9 cellular contexts compared by ENCODE assay signal in the genomic region with DNA sequence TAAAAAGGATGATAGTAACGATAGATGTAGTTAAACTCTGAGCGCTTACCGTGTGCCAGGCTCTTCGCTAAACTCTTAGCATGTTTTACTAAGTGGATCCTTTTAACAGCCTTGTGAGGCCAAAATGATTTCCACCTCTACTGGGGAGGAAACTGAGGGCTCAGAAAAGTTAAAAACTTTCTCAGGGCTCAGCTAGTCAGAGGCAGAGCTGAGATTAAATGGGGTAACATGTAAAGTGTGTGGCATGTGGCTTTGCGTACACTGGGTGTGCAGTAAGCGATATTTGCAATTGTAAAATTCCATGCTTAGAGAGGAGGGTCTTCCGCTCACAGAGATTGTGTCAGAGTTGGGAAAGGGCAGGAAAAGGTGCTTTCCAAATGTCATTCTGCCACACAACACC. TPM values are rescaled to one million over a fixed set of nuclear protein-coding genes. Genes with fewer than 3 reads are reported as not detected.
DNase-seq lines count a peak whose midpoint lies in the region; ATAC-seq, FAIRE-seq and TF ChIP-seq lines count a peak whose summit lies in the region.
"Had no signal": no experiment of that assay in that cellular context is flagged by ENCODE, and none has a peak within 500 bp of the region (broad histone marks: within the 10 kb centered on the region; RNA-seq: fewer than 3 reads in every experiment).

No MANE protein-coding gene starts in this region.

- H3K36me3 Mint-ChIP-seq in activated T-cell treated with anti-CD3 and anti-CD28 coated beads, Interleukin-2, amount 50 U/mL, for 72 hours (ENCODE audit: insufficient read depth in 2 of 2), result peaks cover 8 to 9% of the 10 kb centered on the region in 2 donors
- H3K36me3 Mint-ChIP-seq in activated naive CD8-positive, alpha-beta T cell treated with anti-CD3 and anti-CD28 coated beads, Interleukin-2, amount 10 ng/mL, durations not matched to agents 7 days and 5 days, result peaks cover 20% of the 10 kb centered on the region

- no peak for DNase-seq in activated T-cell treated with anti-CD3 and anti-CD28 coated beads, Interleukin-2, amount 50 U/mL, for 72 hours
- no peak for DNase-seq in activated T-cell treated with anti-CD3 and anti-CD28 coated beads for 4 hours
- no peak for DNase-seq in activated naive CD8-positive, alpha-beta T cell treated with anti-CD3 and anti-CD28 coated beads, Interleukin-2, amount 10 ng/mL, durations not matched to agents 7 days and 5 days
- no peak for DNase-seq in HepG2 (ENCODE audit: low spot score)
- no peak for DNase-seq in tibial nerve (ENCODE audit: low spot score in 2 of 2)
- DNase-seq in kidney tubule cell (ENCODE audit: low spot score), result no peak

- no peak for ATAC-seq in activated T-cell treated with anti-CD3 and anti-CD28 coated beads, Interleukin-2, amount 50 U/mL, for 72 hours (replicated peaks in 1 of 2)
- no peak for ATAC-seq in activated naive CD8-positive, alpha-beta T cell treated with anti-CD3 and anti-CD28 coated beads, Interleukin-2, amount 10 ng/mL, durations not matched to agents 7 days and 5 days (ENCODE audit: low read depth)
- ATAC-seq in HepG2 (no peak), GM21423 (IDR thresholded peaks at IDR 0.05; ENCODE audit: unreplicated experiment) (no peak), GM21825 (IDR thresholded peaks at IDR 0.05; ENCODE audit: unreplicated experiment) (no peak)

- H3K4me1 ChIP-seq in HepG2 (ENCODE audit: insufficient read depth, low read length) (peaks cover 24% of the 10 kb centered on the region), tibial nerve (peaks cover 0 to 70% (median 44%) of the 10 kb centered on the region in 4 donors)

- BruUV-seq in HepG2 (replicated peaks; lab: Mats Ljungman, UMichigan), result no TSS peak

- TF ChIP-seq EP300 in HepG2 (IDR thresholded peaks at IDR 0.05; ENCODE audit: low read depth in 2 of 2, low read length in 2 of 2) (no peak), HepG2 (CRISPR knock-in tag; IDR thresholded peaks at IDR 0.05; ENCODE audit: borderline replicate concordance) (no peak), tibial nerve (IDR thresholded peaks at IDR 0.05) (no peak)

- 33% methylated on average over 7 of the region's 7 CpGs for WGBS in HepG2 (ENCODE audit: low lambda C conversion rate)
- WGBS in tibial nerve, 2 donors, result 62 to 63% methylated on average over 7 of the region's 7 CpGs

- H3K27ac ChIP-seq in HepG2 (ENCODE audit: extremely low read length, insufficient read depth, low read length), result peak overlapping the region; percentile 99
- peak overlapping the region in 1 of 4 donors; percentile 99 for H3K27ac ChIP-seq in tibial nerve

- TF ChIP-seq CTCF in HepG2 (CRISPR knock-in tag; IDR thresholded peaks at IDR 0.05) (no peak), tibial nerve (IDR thresholded peaks at IDR 0.05) (no peak)

- in situ Hi-C loops in HepG2 (cut with HindIII; ENCODE audit: extremely low pct_ligation_motif_present, low pct_unique_long_range_greater_than_20kb), result no loop called here

- no peaks in the 10 kb centered on the region for H3K9me3 Mint-ChIP-seq in activated T-cell treated with anti-CD3 and anti-CD28 coated beads, Interleukin-2, amount 50 U/mL, for 72 hours
- no peaks in the 10 kb centered on the region for H3K9me3 Mint-ChIP-seq in activated naive CD8-positive, alpha-beta T cell treated with anti-CD3 and anti-CD28 coated beads, Interleukin-2, amount 10 ng/mL, durations not matched to agents 7 days and 5 days

- H3K27me3 ChIP-seq in HepG2 (ENCODE audit: control insufficient read depth in 1 of 2, insufficient read depth in 2 of 2, low read length in 2 of 2) (no peaks in the 10 kb centered on the region; a peak in 1 of 5 replicates), tibial nerve (no peaks in the 10 kb centered on the region)

- peak overlapping the region; percentile 100 for H3K9ac ChIP-seq in HepG2 (ENCODE audit: insufficient read depth, low read depth, low read length)

- CTCF ChIA-PET in HepG2 (lab: Yijun Ruan, JAX; ENCODE audit: low intra/inter-chr PET ratio, low total read pairs), result no interaction called here

- peak overlapping the region; percentile 78 to 97 (median 85) for H3K4me3 ChIP-seq in HepG2 (replicated peaks in 1 of 3; ENCODE audit: insufficient read depth in 1 of 3, low read depth in 2 of 3, low read length in 3 of 3)
- peak overlapping the region; percentile 85 to 98 (median 88) for H3K4me3 ChIP-seq in tibial nerve

- peaks cover 52% of the 10 kb centered on the region for H3K79me2 ChIP-seq in HepG2 (ENCODE audit: insufficient read depth, low read length)

- no peak for TF ChIP-seq RAD21 in HepG2 (CRISPR knock-in tag; IDR thresholded peaks at IDR 0.05)

- POLR2A ChIA-PET in activated naive CD8-positive, alpha-beta T cell treated with anti-CD3 and anti-CD28 coated beads, Interleukin-2, amount 10 ng/mL, durations not matched to agents 7 days and 5 days (lab: Charles Lee), result interaction anchor here (1.3 to 1.8 kb wide), 2 partner anchors 15 to 57 kb away, joined by 4 to 9 read pairs; a partner anchor contains a TSS
- POLR2A ChIA-PET in HepG2 (lab: Yijun Ruan, JAX), result interaction anchor here (1.8 to 2.1 kb wide), 2 partner anchors 9 to 15 kb away, joined by 5 to 9 read pairs; a partner anchor contains a TSS

- no peak for FAIRE-seq in HepG2 (lab: Jason Lieb, UNC)
- FAIRE-seq: TTC549 had no signal

- intact Hi-C loops in HepG2 (cut with micrococcal nuclease; ENCODE audit: unreplicated experiment), result no loop called here

- no peaks in the 10 kb centered on the region for H3K9me3 ChIP-seq in HepG2 (ENCODE audit: low read length)
- no peaks in the 10 kb centered on the region for H3K9me3 ChIP-seq in tibial nerve

- peaks cover 45% of the 10 kb centered on the region for H4K20me1 ChIP-seq in HepG2 (ENCODE audit: insufficient read depth, low read length)

- no peaks in the 10 kb centered on the region for H3K27me3 Mint-ChIP-seq in activated T-cell treated with anti-CD3 and anti-CD28 coated beads, Interleukin-2, amount 50 U/mL, for 72 hours (ENCODE audit: low read depth)
- H3K27me3 Mint-ChIP-seq in activated naive CD8-positive, alpha-beta T cell treated with anti-CD3 and anti-CD28 coated beads, Interleukin-2, amount 10 ng/mL, durations not matched to agents 7 days and 5 days, result no peaks in the 10 kb centered on the region

- TF ChIP-seq POLR2A in HepG2 (IDR thresholded peaks at IDR 0.05; ENCODE audit: insufficient read depth in 1 of 2, low read depth in 2 of 2, low read length in 2 of 2) (no peak), tibial nerve (IDR thresholded peaks at IDR 0.05) (no peak)

- H3K4me3 Mint-ChIP-seq in activated T-cell treated with anti-CD3 and anti-CD28 coated beads, Interleukin-2, amount 50 U/mL, for 72 hours, result peak overlapping the region; percentile 85 to 97
- peak overlapping the region; percentile 86 for H3K4me3 Mint-ChIP-seq in activated naive CD8-positive, alpha-beta T cell treated with anti-CD3 and anti-CD28 coated beads, Interleukin-2, amount 10 ng/mL, durations not matched to agents 7 days and 5 days

- peaks cover 44% of the 10 kb centered on the region for H3K4me1 Mint-ChIP-seq in activated T-cell treated with anti-CD3 and anti-CD28 coated beads, Interleukin-2, amount 50 U/mL, for 72 hours (ENCODE audit: low read depth)
- peaks cover 28% of the 10 kb centered on the region for H3K4me1 Mint-ChIP-seq in activated naive CD8-positive, alpha-beta T cell treated with anti-CD3 and anti-CD28 coated beads, Interleukin-2, amount 10 ng/mL, durations not matched to agents 7 days and 5 days

- peak overlapping the region; percentile 98 for H3K27ac Mint-ChIP-seq in activated T-cell treated with anti-CD3 and anti-CD28 coated beads, Interleukin-2, amount 50 U/mL, for 72 hours
- H3K27ac Mint-ChIP-seq in activated naive CD8-positive, alpha-beta T cell treated with anti-CD3 and anti-CD28 coated beads, Interleukin-2, amount 10 ng/mL, durations not matched to agents 7 days and 5 days, result peak overlapping the region; percentile 95

- peak overlapping the region; percentile 89 for H3K4me2 ChIP-seq in HepG2 (ENCODE audit: low read depth, low read length)

- H3K36me3 ChIP-seq in HepG2 (replicated peaks in 1 of 2; ENCODE audit: control insufficient read depth in 1 of 2, insufficient read depth in 2 of 2, low read length in 2 of 2), result peaks cover 12 to 26% of the 10 kb centered on the region in 2 experiments
- peaks cover 3 to 37% (median 17%) of the 10 kb centered on the region in 3 donors for H3K36me3 ChIP-seq in tibial nerve

- H2AFZ ChIP-seq in HepG2 (ENCODE audit: low read length), result no peak overlapping the region

RNA-seq across cellular contexts. Expression of a gene that starts 1.7 kb away (rescaled TPM):
- total RNA-seq in activated T-cell treated with anti-CD3 and anti-CD28 coated beads, Interleukin-2, amount 50 U/mL, for 72 hours, result 100 to 1,000 TPM; 128 to 137 TPM
- total RNA-seq in activated naive CD8-positive, alpha-beta T cell treated with anti-CD3 and anti-CD28 coated beads, Interleukin-2, amount 10 ng/mL, durations not matched to agents 7 days and 5 days, result 100 to 1,000 TPM; 257 to 267 TPM
- total RNA-seq in HepG2 (2016; rRNA removed; fragmentation: Illumina TruSeq; extraction: Trizol) (124 and 127 TPM in 2 replicates), tibial nerve (100 to 1,000 TPM; 115 to 242 (median 141) TPM)
- total RNA-seq in HepG2 (2016; cell fraction: cytosol; rRNA removed; fragmentation: Illumina TruSeq; extraction: Trizol; ENCODE audit: low read depth), result 22.0 and 23.9 TPM in 2 replicates
- total RNA-seq in HepG2 (2016; cell fraction: insoluble cytoplasmic fraction; rRNA removed; fragmentation: Illumina TruSeq; extraction: Trizol), result 117 and 129 TPM in 2 replicates
- 34.1 and 39.9 TPM in 2 replicates for total RNA-seq in HepG2 (2016; cell fraction: membrane; rRNA removed; fragmentation: Illumina TruSeq; extraction: Trizol)
- 67.4 and 78.0 TPM in 2 replicates for total RNA-seq in HepG2 (2016; cell fraction: nucleus; rRNA removed; fragmentation: Illumina TruSeq; extraction: Trizol)
- 84.3 and 116 TPM in 2 replicates for polyA plus RNA-seq in HepG2 (2011; rRNA removed)
- polyA plus RNA-seq in HepG2 (2011; cell fraction: cytosol; rRNA removed), result 64.9 and 87.3 TPM in 2 replicates
- polyA plus RNA-seq in HepG2 (2011; cell fraction: nucleus; rRNA removed), result 388 and 484 TPM in 2 replicates
- polyA plus RNA-seq in HepG2 (2012), result 86.8 and 111 TPM in 2 replicates
- 10.3 TPM in 2 replicates for polyA plus RNA-seq in HepG2 (2016; cell fraction: cytosol; fragmentation: Illumina TruSeq; extraction: Trizol; ENCODE audit: low read depth)
- 146 and 162 TPM in 2 replicates for polyA plus RNA-seq in HepG2 (2016; cell fraction: insoluble cytoplasmic fraction; fragmentation: Illumina TruSeq; extraction: Trizol; ENCODE audit: low read depth)
- polyA plus RNA-seq in HepG2 (2016; cell fraction: membrane; fragmentation: Illumina TruSeq; extraction: Trizol; ENCODE audit: low read depth), result 21.2 and 21.5 TPM in 2 replicates
- 178 and 182 TPM in 2 replicates for polyA plus RNA-seq in HepG2 (2016; cell fraction: nucleus; fragmentation: Illumina TruSeq; extraction: Trizol; ENCODE audit: insufficient read depth, low read depth)
- polyA minus RNA-seq in HepG2 (2011; rRNA and poly(A)+ RNA removed; ENCODE audit: low replicate concordance), result 124 and 144 TPM in 2 replicates
- 41.7 and 55.9 TPM in 2 replicates for polyA minus RNA-seq in HepG2 (2011; cell fraction: cytosol; rRNA and poly(A)+ RNA removed)
- polyA minus RNA-seq in HepG2 (2011; cell fraction: nucleus; rRNA and poly(A)+ RNA removed), result 60.4 and 76.0 TPM in 2 replicates

RNA-seq across cellular contexts. Expression of a gene that starts 8.5 kb away (rescaled TPM):
- total RNA-seq in activated T-cell treated with anti-CD3 and anti-CD28 coated beads, Interleukin-2, amount 50 U/mL, for 72 hours, result 10 to 100 TPM; 13.8 to 21.7 TPM
- total RNA-seq in activated naive CD8-positive, alpha-beta T cell treated with anti-CD3 and anti-CD28 coated beads, Interleukin-2, amount 10 ng/mL, durations not matched to agents 7 days and 5 days, result 10 to 100 TPM; 12.1 to 13.4 TPM
- 7.0 and 8.8 TPM in 2 replicates for total RNA-seq in HepG2 (2016; rRNA removed; fragmentation: Illumina TruSeq; extraction: Trizol)
- total RNA-seq in HepG2 (2016; cell fraction: cytosol; rRNA removed; fragmentation: Illumina TruSeq; extraction: Trizol; ENCODE audit: low read depth), result 10.8 and 12.3 TPM in 2 replicates
- total RNA-seq in HepG2 (2016; cell fraction: insoluble cytoplasmic fraction; rRNA removed; fragmentation: Illumina TruSeq; extraction: Trizol), result 4.5 and 9.6 TPM in 2 replicates
- 15.2 and 19.5 TPM in 2 replicates for total RNA-seq in HepG2 (2016; cell fraction: membrane; rRNA removed; fragmentation: Illumina TruSeq; extraction: Trizol)
- total RNA-seq in HepG2 (2016; cell fraction: nucleus; rRNA removed; fragmentation: Illumina TruSeq; extraction: Trizol), result 4.3 and 4.4 TPM in 2 replicates
- polyA plus RNA-seq in HepG2 (2011; rRNA removed), result 4.7 and 6.2 TPM in 2 replicates
- polyA plus RNA-seq in HepG2 (2011; cell fraction: cytosol; rRNA removed), result 3.2 and 6.1 TPM in 2 replicates
- 12.9 and 13.3 TPM in 2 replicates for polyA plus RNA-seq in HepG2 (2011; cell fraction: nucleus; rRNA removed)
- polyA plus RNA-seq in HepG2 (2012), result 4.6 and 4.9 TPM in 2 replicates
- 17.8 and 22.3 TPM in 2 replicates for polyA plus RNA-seq in HepG2 (2016; cell fraction: cytosol; fragmentation: Illumina TruSeq; extraction: Trizol; ENCODE audit: low read depth)
- 10.6 and 16.4 TPM in 2 replicates for polyA plus RNA-seq in HepG2 (2016; cell fraction: insoluble cytoplasmic fraction; fragmentation: Illumina TruSeq; extraction: Trizol; ENCODE audit: low read depth)
- polyA plus RNA-seq in HepG2 (2016; cell fraction: membrane; fragmentation: Illumina TruSeq; extraction: Trizol; ENCODE audit: low read depth), result 23.8 and 25.2 TPM in 2 replicates
- 20.2 and 22.7 TPM in 2 replicates for polyA plus RNA-seq in HepG2 (2016; cell fraction: nucleus; fragmentation: Illumina TruSeq; extraction: Trizol; ENCODE audit: insufficient read depth, low read depth)
- polyA minus RNA-seq in HepG2 (2011; rRNA and poly(A)+ RNA removed; ENCODE audit: low replicate concordance), result 4.4 and 6.2 TPM in 2 replicates
- polyA minus RNA-seq in HepG2 (2011; cell fraction: cytosol; rRNA and poly(A)+ RNA removed), result 1.8 and 3.4 TPM in 2 replicates
- 2.2 and 3.9 TPM in 2 replicates for polyA minus RNA-seq in HepG2 (2011; cell fraction: nucleus; rRNA and poly(A)+ RNA removed)
- 10 to 100 TPM; 14.5 to 39.6 (median 16.1) TPM for total RNA-seq in tibial nerve

RNA-seq across cellular contexts. Expression of a gene that starts 13.1 kb away (rescaled TPM):
- 10 to 100 TPM; 43.1 to 50.7 TPM for total RNA-seq in activated T-cell treated with anti-CD3 and anti-CD28 coated beads, Interleukin-2, amount 50 U/mL, for 72 hours
- 10 to 100 TPM; 28.6 to 31.7 TPM for total RNA-seq in activated naive CD8-positive, alpha-beta T cell treated with anti-CD3 and anti-CD28 coated beads, Interleukin-2, amount 10 ng/mL, durations not matched to agents 7 days and 5 days
- total RNA-seq in HepG2 (2016; rRNA removed; fragmentation: Illumina TruSeq; extraction: Trizol), result 18.4 and 19.6 TPM in 2 replicates
- total RNA-seq in HepG2 (2016; cell fraction: cytosol; rRNA removed; fragmentation: Illumina TruSeq; extraction: Trizol; ENCODE audit: low read depth), result 34.0 and 35.7 TPM in 2 replicates
- 17.7 and 20.9 TPM in 2 replicates for total RNA-seq in HepG2 (2016; cell fraction: insoluble cytoplasmic fraction; rRNA removed; fragmentation: Illumina TruSeq; extraction: Trizol)
- 38.4 and 42.1 TPM in 2 replicates for total RNA-seq in HepG2 (2016; cell fraction: membrane; rRNA removed; fragmentation: Illumina TruSeq; extraction: Trizol)
- total RNA-seq in HepG2 (2016; cell fraction: nucleus; rRNA removed; fragmentation: Illumina TruSeq; extraction: Trizol), result 10.8 and 12.4 TPM in 2 replicates
- polyA plus RNA-seq in HepG2 (2011; rRNA removed), result 49.5 and 52.6 TPM in 2 replicates
- polyA plus RNA-seq in HepG2 (2011; cell fraction: cytosol; rRNA removed), result 38.8 and 63.7 TPM in 2 replicates
- polyA plus RNA-seq in HepG2 (2011; cell fraction: nucleus; rRNA removed), result 31.7 and 33.0 TPM in 2 replicates
- 36.3 and 55.4 TPM in 2 replicates for polyA plus RNA-seq in HepG2 (2012)
- polyA plus RNA-seq in HepG2 (2016; cell fraction: cytosol; fragmentation: Illumina TruSeq; extraction: Trizol; ENCODE audit: low read depth), result 26.5 and 29.6 TPM in 2 replicates
- 17.0 and 19.4 TPM in 2 replicates for polyA plus RNA-seq in HepG2 (2016; cell fraction: insoluble cytoplasmic fraction; fragmentation: Illumina TruSeq; extraction: Trizol; ENCODE audit: low read depth)
- polyA plus RNA-seq in HepG2 (2016; cell fraction: membrane; fragmentation: Illumina TruSeq; extraction: Trizol; ENCODE audit: low read depth), result 31.3 and 37.7 TPM in 2 replicates
- 21.8 and 23.7 TPM in 2 replicates for polyA plus RNA-seq in HepG2 (2016; cell fraction: nucleus; fragmentation: Illumina TruSeq; extraction: Trizol; ENCODE audit: insufficient read depth, low read depth)
- polyA minus RNA-seq in HepG2 (2011; rRNA and poly(A)+ RNA removed; ENCODE audit: low replicate concordance), result 18.8 and 71.6 TPM in 2 replicates
- polyA minus RNA-seq in HepG2 (2011; cell fraction: cytosol; rRNA and poly(A)+ RNA removed), result 32.7 and 49.8 TPM in 2 replicates
- polyA minus RNA-seq in HepG2 (2011; cell fraction: nucleus; rRNA and poly(A)+ RNA removed), result 8.4 and 9.6 TPM in 2 replicates
- total RNA-seq in tibial nerve, result 10 to 100 TPM in 2 of 4 donors, 1 to 10 TPM in 2; 5.7 to 19.4 (median 8.8) TPM

RNA-seq across cellular contexts. Expression of a gene that starts 15.8 kb away (rescaled TPM):
- total RNA-seq in activated T-cell treated with anti-CD3 and anti-CD28 coated beads, Interleukin-2, amount 50 U/mL, for 72 hours, result 10 to 100 TPM; 46.1 to 47.8 TPM
- total RNA-seq in activated naive CD8-positive, alpha-beta T cell treated with anti-CD3 and anti-CD28 coated beads, Interleukin-2, amount 10 ng/mL, durations not matched to agents 7 days and 5 days, result 10 to 100 TPM; 56.6 to 59.8 TPM
- total RNA-seq in HepG2 (2016; rRNA removed; fragmentation: Illumina TruSeq; extraction: Trizol) (3.0 and 4.4 TPM in 2 replicates), tibial nerve (10 to 100 TPM; 24.1 to 67.5 (median 35.0) TPM)
- 4.9 and 7.2 TPM in 2 replicates for total RNA-seq in HepG2 (2016; cell fraction: cytosol; rRNA removed; fragmentation: Illumina TruSeq; extraction: Trizol; ENCODE audit: low read depth)
- 1.4 and 3.8 TPM in 2 replicates for total RNA-seq in HepG2 (2016; cell fraction: insoluble cytoplasmic fraction; rRNA removed; fragmentation: Illumina TruSeq; extraction: Trizol)
- total RNA-seq in HepG2 (2016; cell fraction: membrane; rRNA removed; fragmentation: Illumina TruSeq; extraction: Trizol), result 6.2 and 8.6 TPM in 2 replicates
- 3.4 and 4.3 TPM in 2 replicates for total RNA-seq in HepG2 (2016; cell fraction: nucleus; rRNA removed; fragmentation: Illumina TruSeq; extraction: Trizol)
- 6.0 and 7.0 TPM in 2 replicates for polyA plus RNA-seq in HepG2 (2011; rRNA removed)
- 4.7 and 7.3 TPM in 2 replicates for polyA plus RNA-seq in HepG2 (2011; cell fraction: cytosol; rRNA removed)
- 27.6 and 35.1 TPM in 2 replicates for polyA plus RNA-seq in HepG2 (2011; cell fraction: nucleus; rRNA removed)
- polyA plus RNA-seq in HepG2 (2012), result 18.9 and 26.2 TPM in 2 replicates
- 32.0 and 36.6 TPM in 2 replicates for polyA plus RNA-seq in HepG2 (2016; cell fraction: cytosol; fragmentation: Illumina TruSeq; extraction: Trizol; ENCODE audit: low read depth)
- 11.3 and 16.8 TPM in 2 replicates for polyA plus RNA-seq in HepG2 (2016; cell fraction: insoluble cytoplasmic fraction; fragmentation: Illumina TruSeq; extraction: Trizol; ENCODE audit: low read depth)
- 30.4 and 35.3 TPM in 2 replicates for polyA plus RNA-seq in HepG2 (2016; cell fraction: membrane; fragmentation: Illumina TruSeq; extraction: Trizol; ENCODE audit: low read depth)
- polyA plus RNA-seq in HepG2 (2016; cell fraction: nucleus; fragmentation: Illumina TruSeq; extraction: Trizol; ENCODE audit: insufficient read depth, low read depth), result 20.0 and 25.7 TPM in 2 replicates
- polyA minus RNA-seq in HepG2 (2011; rRNA and poly(A)+ RNA removed; ENCODE audit: low replicate concordance), result 7.9 and 9.8 TPM in 2 replicates
- 8.1 and 9.1 TPM in 2 replicates for polyA minus RNA-seq in HepG2 (2011; cell fraction: cytosol; rRNA and poly(A)+ RNA removed)
- 7.1 and 8.8 TPM in 2 replicates for polyA minus RNA-seq in HepG2 (2011; cell fraction: nucleus; rRNA and poly(A)+ RNA removed)

RNA-seq across cellular contexts. Expression of a gene that starts 18.5 kb away (rescaled TPM):
- total RNA-seq in activated T-cell treated with anti-CD3 and anti-CD28 coated beads, Interleukin-2, amount 50 U/mL, for 72 hours, result 10 to 100 TPM; 33.8 to 40.5 TPM
- 10 to 100 TPM; 55.3 to 58.2 TPM for total RNA-seq in activated naive CD8-positive, alpha-beta T cell treated with anti-CD3 and anti-CD28 coated beads, Interleukin-2, amount 10 ng/mL, durations not matched to agents 7 days and 5 days
- total RNA-seq in HepG2 (2016; rRNA removed; fragmentation: Illumina TruSeq; extraction: Trizol) (28.9 and 32.6 TPM in 2 replicates), tibial nerve (100 to 1,000 TPM in 3 of 4 donors, 10 to 100 TPM in 1; 92.0 to 164 (median 118) TPM)
- 52.8 and 53.7 TPM in 2 replicates for total RNA-seq in HepG2 (2016; cell fraction: cytosol; rRNA removed; fragmentation: Illumina TruSeq; extraction: Trizol; ENCODE audit: low read depth)
- 25.9 and 29.9 TPM in 2 replicates for total RNA-seq in HepG2 (2016; cell fraction: insoluble cytoplasmic fraction; rRNA removed; fragmentation: Illumina TruSeq; extraction: Trizol)
- total RNA-seq in HepG2 (2016; cell fraction: membrane; rRNA removed; fragmentation: Illumina TruSeq; extraction: Trizol), result 128 and 129 TPM in 2 replicates
- 16.4 and 20.8 TPM in 2 replicates for total RNA-seq in HepG2 (2016; cell fraction: nucleus; rRNA removed; fragmentation: Illumina TruSeq; extraction: Trizol)
- 31.7 and 43.7 TPM in 2 replicates for polyA plus RNA-seq in HepG2 (2011; rRNA removed)
- polyA plus RNA-seq in HepG2 (2011; cell fraction: cytosol; rRNA removed), result 46.0 and 71.9 TPM in 2 replicates
- polyA plus RNA-seq in HepG2 (2011; cell fraction: nucleus; rRNA removed), result 59.6 and 61.3 TPM in 2 replicates
- polyA plus RNA-seq in HepG2 (2012), result 69.9 and 79.8 TPM in 2 replicates
- polyA plus RNA-seq in HepG2 (2016; cell fraction: cytosol; fragmentation: Illumina TruSeq; extraction: Trizol; ENCODE audit: low read depth), result 193 and 205 TPM in 2 replicates
- polyA plus RNA-seq in HepG2 (2016; cell fraction: insoluble cytoplasmic fraction; fragmentation: Illumina TruSeq; extraction: Trizol; ENCODE audit: low read depth), result 64.3 and 84.2 TPM in 2 replicates
- polyA plus RNA-seq in HepG2 (2016; cell fraction: membrane; fragmentation: Illumina TruSeq; extraction: Trizol; ENCODE audit: low read depth), result 245 and 288 TPM in 2 replicates
- polyA plus RNA-seq in HepG2 (2016; cell fraction: nucleus; fragmentation: Illumina TruSeq; extraction: Trizol; ENCODE audit: insufficient read depth, low read depth), result 57.0 and 57.7 TPM in 2 replicates
- polyA minus RNA-seq in HepG2 (2011; rRNA and poly(A)+ RNA removed; ENCODE audit: low replicate concordance), result 37.6 and 70.9 TPM in 2 replicates
- polyA minus RNA-seq in HepG2 (2011; cell fraction: cytosol; rRNA and poly(A)+ RNA removed), result 66.7 and 69.6 TPM in 2 replicates
- 14.3 and 14.4 TPM in 2 replicates for polyA minus RNA-seq in HepG2 (2011; cell fraction: nucleus; rRNA and poly(A)+ RNA removed)
